27 cellular contexts compared by ENCODE assay signal in genomic region chr4:27128431-27128830, GRCh38.
"Had no signal": no experiment of that assay in that cellular context is flagged by ENCODE, and none has a peak within 500 bp of the region (broad histone marks: within the 10 kb centered on the region; RNA-seq: fewer than 3 reads in every experiment).

No MANE protein-coding gene starts in this region.

- H3K4me3 ChIP-seq: body of pancreas, gastrocnemius medialis, heart left ventricle had no signal

- H3K9me3 ChIP-seq: body of pancreas, gastrocnemius medialis had no signal

- H3K27ac ChIP-seq: body of pancreas, foreskin keratinocyte, gastrocnemius medialis, heart left ventricle had no signal

- H3K36me3 Mint-ChIP-seq: activated CD4-positive, alpha-beta memory T cell treated with anti-CD3 and anti-CD28 coated beads for 36 hours; activated CD8-positive, alpha-beta memory T cell treated with anti-CD3 and anti-CD28 coated beads, Interleukin-2, amount 10 ng/mL, durations not matched to agents 7 days and 5 days; activated naive CD4-positive, alpha-beta T cell treated with anti-CD3 and anti-CD28 coated beads, Interleukin-2, amount 10 ng/mL, durations not matched to agents 7 days and 5 days; activated naive CD4-positive, alpha-beta T cell treated with anti-CD3 and anti-CD28 coated beads, Interleukin-2, amount 50 U/mL, for 72 hours; activated naive CD8-positive, alpha-beta T cell treated with anti-CD3 and anti-CD28 coated beads, Interleukin-2, amount 10 ng/mL, durations not matched to agents 7 days and 5 days had no signal

- FAIRE-seq: astrocyte, colon had no signal

- H3K4me1 Mint-ChIP-seq: activated CD4-positive, alpha-beta T cell treated with anti-CD3 and anti-CD28 coated beads for 36 hours; activated CD4-positive, alpha-beta T cell treated with anti-CD3 and anti-CD28 coated beads, Interleukin-2, amount 10 ng/mL, durations not matched to agents 24 days and 14 days; activated CD8-positive, alpha-beta memory T cell treated with anti-CD3 and anti-CD28 coated beads, Interleukin-2, amount 10 ng/mL, durations not matched to agents 7 days and 5 days; activated naive CD4-positive, alpha-beta T cell treated with anti-CD3 and anti-CD28 coated beads, Interleukin-2, amount 10 ng/mL, durations not matched to agents 7 days and 5 days; activated naive CD8-positive, alpha-beta T cell treated with anti-CD3 and anti-CD28 coated beads, Interleukin-2, amount 10 ng/mL, durations not matched to agents 7 days and 5 days had no signal

- DNase-seq: activated CD4-positive, alpha-beta memory T cell treated with anti-CD3 and anti-CD28 coated beads for 36 hours; activated CD4-positive, alpha-beta T cell treated with anti-CD3 and anti-CD28 coated beads for 36 hours; activated CD4-positive, alpha-beta T cell treated with anti-CD3 and anti-CD28 coated beads, Interleukin-2, amount 10 ng/mL, durations not matched to agents 24 days and 14 days; activated CD4-positive, CD25-positive, alpha-beta regulatory T cell; activated CD4-positive, CD25-positive, alpha-beta regulatory T cell treated with anti-CD3 and anti-CD28 coated beads, Interleukin-2, amount 50 U/mL, for 72 hours; activated CD8-positive, alpha-beta memory T cell treated with anti-CD3 and anti-CD28 coated beads, Interleukin-2, amount 10 ng/mL, durations not matched to agents 7 days and 5 days; activated CD8-positive, alpha-beta memory T cell treated with anti-CD3 and anti-CD28 coated beads, Interleukin-2, amount 50 U/mL, for 4 hours; activated CD8-positive, alpha-beta T cell treated with anti-CD3 and anti-CD28 coated beads, Interleukin-2, amount 10 ng/mL, durations not matched to agents 7 days and 5 days; activated gamma-delta T cell; activated naive CD4-positive, alpha-beta T cell; activated naive CD4-positive, alpha-beta T cell treated with anti-CD3 and anti-CD28 coated beads, Interleukin-2, amount 10 ng/mL, durations not matched to agents 7 days and 5 days; activated naive CD8-positive, alpha-beta T cell treated with anti-CD3 and anti-CD28 coated beads, Interleukin-2, amount 10 ng/mL, durations not matched to agents 7 days and 5 days; activated T-cell treated with anti-CD3 and anti-CD28 coated beads, Interleukin-2, amount 50 U/mL, for 24 hours; activated T-cell treated with anti-CD3 and anti-CD28 coated beads, Interleukin-2, amount 50 U/mL, for 72 hours; body of pancreas; caudate nucleus; cortex of kidney; effector CD8-positive, alpha-beta T cell; foreskin keratinocyte; gastrocnemius medialis; glutamatergic neuron; heart left ventricle; T-helper 2 cell had no signal

- H3K27ac Mint-ChIP-seq: activated CD4-positive, alpha-beta memory T cell treated with anti-CD3 and anti-CD28 coated beads for 36 hours; activated CD4-positive, alpha-beta T cell treated with anti-CD3 and anti-CD28 coated beads for 36 hours; activated CD4-positive, alpha-beta T cell treated with anti-CD3 and anti-CD28 coated beads, Interleukin-2, amount 10 ng/mL, durations not matched to agents 24 days and 14 days; activated CD8-positive, alpha-beta memory T cell treated with anti-CD3 and anti-CD28 coated beads, Interleukin-2, amount 10 ng/mL, durations not matched to agents 7 days and 5 days; activated CD8-positive, alpha-beta T cell treated with anti-CD3 and anti-CD28 coated beads, Interleukin-2, amount 10 ng/mL, durations not matched to agents 7 days and 5 days; activated naive CD4-positive, alpha-beta T cell treated with anti-CD3 and anti-CD28 coated beads, Interleukin-2, amount 10 ng/mL, durations not matched to agents 7 days and 5 days; activated naive CD4-positive, alpha-beta T cell treated with anti-CD3 and anti-CD28 coated beads, Interleukin-2, amount 50 U/mL, for 72 hours; activated naive CD8-positive, alpha-beta T cell treated with anti-CD3 and anti-CD28 coated beads, Interleukin-2, amount 10 ng/mL, durations not matched to agents 7 days and 5 days; activated T-cell treated with anti-CD3 and anti-CD28 coated beads, Interleukin-2, amount 50 U/mL, for 24 hours; activated T-cell treated with anti-CD3 and anti-CD28 coated beads, Interleukin-2, amount 50 U/mL, for 72 hours had no signal

- H3K27me3 Mint-ChIP-seq: activated CD4-positive, alpha-beta T cell treated with anti-CD3 and anti-CD28 coated beads, Interleukin-2, amount 10 ng/mL, durations not matched to agents 24 days and 14 days; activated CD8-positive, alpha-beta memory T cell treated with anti-CD3 and anti-CD28 coated beads, Interleukin-2, amount 10 ng/mL, durations not matched to agents 7 days and 5 days; activated naive CD4-positive, alpha-beta T cell treated with anti-CD3 and anti-CD28 coated beads, Interleukin-2, amount 10 ng/mL, durations not matched to agents 7 days and 5 days; activated naive CD8-positive, alpha-beta T cell treated with anti-CD3 and anti-CD28 coated beads, Interleukin-2, amount 10 ng/mL, durations not matched to agents 7 days and 5 days had no signal

- H3K9me3 Mint-ChIP-seq: activated CD4-positive, alpha-beta T cell treated with anti-CD3 and anti-CD28 coated beads, Interleukin-2, amount 10 ng/mL, durations not matched to agents 24 days and 14 days had no signal

- ATAC-seq: activated CD4-positive, alpha-beta T cell treated with anti-CD3 and anti-CD28 coated beads for 36 hours; activated CD8-positive, alpha-beta memory T cell treated with anti-CD3 and anti-CD28 coated beads, Interleukin-2, amount 10 ng/mL, durations not matched to agents 7 days and 5 days; activated CD8-positive, alpha-beta T cell treated with anti-CD3 and anti-CD28 coated beads, Interleukin-2, amount 10 ng/mL, durations not matched to agents 7 days and 5 days; activated naive CD4-positive, alpha-beta T cell treated with anti-CD3 and anti-CD28 coated beads, Interleukin-2, amount 50 U/mL, for 72 hours; activated T-cell treated with anti-CD3 and anti-CD28 coated beads, Interleukin-2, amount 50 U/mL, for 72 hours; body of pancreas; esophagus mucosa; foreskin keratinocyte; gastrocnemius medialis; heart left ventricle had no signal

- H3K4me3 Mint-ChIP-seq: activated CD4-positive, alpha-beta memory T cell treated with anti-CD3 and anti-CD28 coated beads for 36 hours; activated CD4-positive, alpha-beta T cell treated with anti-CD3 and anti-CD28 coated beads for 36 hours; activated CD4-positive, alpha-beta T cell treated with anti-CD3 and anti-CD28 coated beads, Interleukin-2, amount 10 ng/mL, durations not matched to agents 24 days and 14 days; activated CD8-positive, alpha-beta memory T cell treated with anti-CD3 and anti-CD28 coated beads, Interleukin-2, amount 10 ng/mL, durations not matched to agents 7 days and 5 days; activated CD8-positive, alpha-beta T cell treated with anti-CD3 and anti-CD28 coated beads, Interleukin-2, amount 10 ng/mL, durations not matched to agents 7 days and 5 days; activated naive CD4-positive, alpha-beta T cell treated with anti-CD3 and anti-CD28 coated beads, Interleukin-2, amount 10 ng/mL, durations not matched to agents 7 days and 5 days; activated naive CD8-positive, alpha-beta T cell treated with anti-CD3 and anti-CD28 coated beads, Interleukin-2, amount 10 ng/mL, durations not matched to agents 7 days and 5 days; activated T-cell treated with anti-CD3 and anti-CD28 coated beads, Interleukin-2, amount 50 U/mL, for 24 hours; activated T-cell treated with anti-CD3 and anti-CD28 coated beads, Interleukin-2, amount 50 U/mL, for 72 hours had no signal

- H3K27me3 ChIP-seq: body of pancreas, foreskin keratinocyte, gastrocnemius medialis, heart left ventricle had no signal

- H3K36me3 ChIP-seq: gastrocnemius medialis, heart left ventricle had no signal

- H3K4me1 ChIP-seq: body of pancreas, foreskin keratinocyte, gastrocnemius medialis, heart left ventricle had no signal
